1 cellular context compared by ENCODE assay signal in genomic region chr16:89280546-89281188, GRCh38.
TF ChIP-seq lines count a peak whose summit lies in the region.

No MANE protein-coding gene starts in this region.

TF ChIP-seq in Ishikawa, 13 proteins besides CTCF, POLR2A, EP300 and RAD21 (continued from another document):
- TF ChIP-seq REST (IDR thresholded peaks at IDR 0.05; ENCODE audit: low read depth), result no peak
- TF ChIP-seq, protein P1, sequence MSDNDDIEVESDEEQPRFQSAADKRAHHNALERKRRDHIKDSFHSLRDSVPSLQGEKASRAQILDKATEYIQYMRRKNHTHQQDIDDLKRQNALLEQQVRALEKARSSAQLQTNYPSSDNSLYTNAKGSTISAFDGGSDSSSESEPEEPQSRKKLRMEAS (IDR thresholded peaks at IDR 0.05), result no peak
